ENCODE assay signal across 21 cellular contexts in the genomic region with DNA sequence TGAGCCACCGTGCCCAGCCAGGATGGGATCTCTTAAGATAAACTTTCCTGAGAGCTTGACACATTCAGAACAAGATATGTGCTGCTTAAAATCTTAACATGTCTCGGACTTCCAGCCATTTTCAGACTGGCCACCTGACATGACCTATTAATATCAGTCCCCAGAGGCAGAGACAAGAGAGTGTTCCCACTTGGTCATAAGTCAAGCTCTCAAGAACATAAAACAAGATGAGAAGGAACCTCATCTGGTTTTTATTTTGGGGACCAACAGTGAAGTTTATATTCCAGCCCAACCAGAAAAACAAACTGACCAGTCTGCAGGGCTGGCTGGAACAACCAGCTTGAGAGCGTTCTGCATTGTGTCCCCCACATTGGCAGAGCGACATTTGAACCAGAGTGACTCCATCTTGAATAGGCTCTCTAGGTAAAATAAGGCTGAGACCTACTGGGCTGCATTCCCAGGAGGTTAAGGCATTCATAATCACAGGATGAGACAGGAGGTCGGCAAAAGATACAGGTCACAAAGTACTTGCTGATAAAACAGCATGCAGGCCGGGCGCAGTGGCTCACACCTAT.
"Had no signal": no experiment of that assay in that cellular context is flagged by ENCODE, and none has a peak within 500 bp of the region (broad histone marks: within the 10 kb centered on the region; RNA-seq: fewer than 3 reads in every experiment).

No MANE protein-coding gene starts in this region.

- H3K4me3 ChIP-seq: breast epithelium, Peyer's patch had no signal

- ATAC-seq: activated CD8-positive, alpha-beta T cell treated with anti-CD3 and anti-CD28 coated beads, Interleukin-2, amount 10 ng/mL, durations not matched to agents 7 days and 5 days; WTC11 had no signal

- H3K4me2 ChIP-seq: KMS-11 had no signal

- H3K36me3 ChIP-seq: breast epithelium, Peyer's patch had no signal

- H3K27me3 ChIP-seq: breast epithelium, Peyer's patch had no signal

- DNase-seq: activated CD4-positive, alpha-beta T cell treated with anti-CD3 and anti-CD28 coated beads for 48 hours; activated CD4-positive, alpha-beta T cell treated with anti-CD3 and anti-CD28 coated beads, Interleukin-2, amount 50 U/mL, for 4 hours; activated CD4-positive, CD25-positive, alpha-beta regulatory T cell treated with anti-CD3 and anti-CD28 coated beads, Interleukin-2, amount 50 U/mL, for 72 hours; activated CD8-positive, alpha-beta memory T cell treated with anti-CD3 and anti-CD28 coated beads, Interleukin-2, amount 50 U/mL, for 48 hours; activated CD8-positive, alpha-beta T cell treated with anti-CD3 and anti-CD28 coated beads, Interleukin-2, amount 10 ng/mL, durations not matched to agents 7 days and 5 days; activated naive CD4-positive, alpha-beta T cell; activated T-cell treated with anti-CD3 and anti-CD28 coated beads, Interleukin-2, amount 50 U/mL, for 1 hour; aorta; NCI-H1105; NCI-H1436; NCI-H187; NCI-H2081; NCI-H510A treated with DMSO at 0.1 percent for 48 hours; NCI-H69; NK-92 treated with Interleukin-12 subunit alpha and Interleukin-12 subunit beta, amount 100 ng/mL, for 24 hours; Peyer's patch; SHP77 treated with DMSO at 0.1 percent for 48 hours had no signal

- H3K9me3 ChIP-seq: breast epithelium, Peyer's patch had no signal

- H3K9ac ChIP-seq: KMS-11 had no signal

- H3K4me1 ChIP-seq: Peyer's patch had no signal

- H3K27ac ChIP-seq: breast epithelium, KMS-11, Peyer's patch, RWPE1 had no signal
